12 cellular contexts compared by ENCODE assay signal in genomic region chr2:32220445-32220844, GRCh38. TPM values are rescaled to one million over a fixed set of nuclear protein-coding genes. Genes with fewer than 3 reads are reported as not detected.
"Had no signal": no experiment of that assay in that cellular context is flagged by ENCODE, and none has a peak within 500 bp of the region (broad histone marks: within the 10 kb centered on the region; RNA-seq: fewer than 3 reads in every experiment).

No MANE protein-coding gene starts in this region.

- FAIRE-seq: H1, H54 had no signal

- DNase-seq: GM23248, GOT3, H7, H9, HCEC 1CT, HFFc6 had no signal

- H3K9me3 ChIP-seq: HAP-1 had no signal

- H3K4me1 ChIP-seq: HAP-1 had no signal

- H3K9me3 Mint-ChIP-seq: GM23338, H9, HFFc6 had no signal

- H3K4me2 ChIP-seq: GM23338 had no signal

- H3K4me1 Mint-ChIP-seq: GM23338, H9 had no signal

- H2AFZ ChIP-seq: GM23248, GM23338 had no signal

- H3K4me3 ChIP-seq: GM23248, GM23338, HAP-1 had no signal

- H3K27ac ChIP-seq: GM23248 had no signal

- H3K27ac Mint-ChIP-seq: GM23338, H9, HFFc6 had no signal

- H3K9ac ChIP-seq: GM23248 had no signal

- ATAC-seq: GM23338, HCT116 had no signal

- H3K4me3 Mint-ChIP-seq: GM23338, H9, HFFc6 had no signal

RNA-seq across cellular contexts. Expression of gene NLRC4, which starts 44.2 kb away (rescaled TPM):
- total RNA-seq: GM23248, GM23338, H1, H4, H9, HFFc6 had no signal
- polyA plus RNA-seq: H1 had no signal
